In the genomic region with DNA sequence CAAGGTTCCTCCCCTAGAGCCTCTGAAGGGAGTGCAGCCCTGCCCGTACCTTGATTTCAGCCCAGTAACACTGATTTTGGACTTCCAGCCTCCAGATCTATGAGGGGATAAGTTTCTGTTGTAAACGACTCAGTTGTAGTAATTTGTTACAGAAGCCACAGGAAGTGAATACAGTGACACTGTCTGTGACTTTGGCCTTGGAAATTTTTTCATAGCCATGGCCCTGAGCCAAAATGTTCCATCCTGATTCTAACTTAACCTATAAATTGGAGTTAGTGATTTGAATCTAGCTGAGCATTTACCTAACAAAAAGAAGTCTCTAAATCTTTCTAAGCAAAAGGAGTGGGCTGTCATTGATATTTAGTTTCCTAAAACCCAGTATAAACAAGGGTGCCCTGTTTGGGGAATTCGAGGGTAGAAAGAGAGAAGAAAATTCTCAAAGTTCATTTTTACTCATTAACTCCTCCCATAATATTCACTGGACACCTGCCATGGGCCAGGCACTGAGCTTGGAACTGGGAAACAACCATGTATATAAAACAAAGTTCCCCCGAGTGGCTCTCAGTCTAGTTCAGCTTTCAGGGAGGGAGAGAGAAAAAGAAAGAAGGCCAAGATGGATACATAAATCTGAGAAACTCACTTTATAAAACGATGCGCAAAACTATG, we compare ENCODE assay signal across 18 cellular contexts.
DNase-seq lines count a peak whose midpoint lies in the region; ATAC-seq and TF ChIP-seq lines count a peak whose summit lies in the region.
"Had no signal": no experiment of that assay in that cellular context is flagged by ENCODE, and none has a peak within 500 bp of the region (broad histone marks: within the 10 kb centered on the region; RNA-seq: fewer than 3 reads in every experiment).

No MANE protein-coding gene starts in this region.

- H4K20me1 ChIP-seq in GM23338 (replicated peaks; ENCODE audit: insufficient read depth), result no peaks in the 10 kb centered on the region
- H4K20me1 ChIP-seq: BLaER1 had no signal

- H3K27ac Mint-ChIP-seq in GM23338, result peak overlapping the region; percentile 93
- H3K27ac Mint-ChIP-seq: memory B cell; stimulated activated naive B cell treated with anti-CD40 and anti-IgM and Interleukin-4, amounts not matched to agents 10 μg/mL and 1 μg/mL and 100 μg/mL, for 72 hours had no signal

- intact Hi-C loops in sciatic nerve (cut with DNase I), result no loop called here

- no peaks in the 10 kb centered on the region for H3K79me2 ChIP-seq in GM23338 (replicated peaks; ENCODE audit: insufficient read depth)
- H3K79me2 ChIP-seq in parathyroid adenoma, result no peaks in the 10 kb centered on the region

- H3K9ac ChIP-seq in SK-N-MC (ENCODE audit: insufficient read length), result no peak overlapping the region
- no peak overlapping the region for H3K9ac ChIP-seq in parathyroid adenoma
- H3K9ac ChIP-seq: BLaER1 had no signal

- H3K4me1 ChIP-seq in GM23338 (ENCODE audit: insufficient read depth), result peaks cover 30% of the 10 kb centered on the region
- peaks cover 30% of the 10 kb centered on the region for H3K4me1 ChIP-seq in parathyroid adenoma
- H3K4me1 ChIP-seq: BLaER1 had no signal

- H3K36me3 ChIP-seq in GM23338 (ENCODE audit: insufficient read depth) (no peaks in the 10 kb centered on the region), SK-N-MC (ENCODE audit: insufficient read depth, low read length) (no peaks in the 10 kb centered on the region), parathyroid adenoma (ENCODE audit: control insufficient read depth, insufficient read depth, low read length) (no peaks in the 10 kb centered on the region)
- H3K36me3 ChIP-seq: BLaER1 had no signal

- no peak overlapping the region; the same call in 2 of the 3 replicates for H3K4me3 Mint-ChIP-seq in GM23338
- H3K4me3 Mint-ChIP-seq: memory B cell; stimulated activated naive B cell treated with anti-CD40 and anti-IgM and Interleukin-4, amounts not matched to agents 10 μg/mL and 1 μg/mL and 100 μg/mL, for 72 hours had no signal

- H3K9me3 Mint-ChIP-seq in GM23338, result no peaks in the 10 kb centered on the region; the same call in 2 of the 3 replicates
- H3K9me3 Mint-ChIP-seq: stimulated activated naive B cell treated with anti-CD40 and anti-IgM and Interleukin-4, amounts not matched to agents 10 μg/mL and 1 μg/mL and 100 μg/mL, for 72 hours had no signal

- H2AFZ ChIP-seq in GM23338, result peak overlapping the region; percentile 21; the same call in 1 of the 2 replicates
- H2AFZ ChIP-seq in parathyroid adenoma, result peak overlapping the region; percentile 79

- peaks cover 10% of the 10 kb centered on the region for H3K27me3 Mint-ChIP-seq in GM23338 (ENCODE audit: insufficient read depth, low read depth, poor library complexity)

- H3K27ac ChIP-seq in GM23338 (ENCODE audit: low read depth) (peak overlapping the region; percentile 84), SK-N-MC (peak overlapping the region; percentile 72; the same call in 1 of the 2 replicates), parathyroid adenoma (peak overlapping the region; percentile 87)
- H3K27ac ChIP-seq: BLaER1 had no signal

- ATAC-seq in GM23338 (no peak), HG03139 (IDR thresholded peaks at IDR 0.05; ENCODE audit: unreplicated experiment) (no peak), sciatic nerve (no peak)
- ATAC-seq: stimulated activated naive B cell treated with anti-CD40 and anti-IgM and Interleukin-4, amounts not matched to agents 10 μg/mL and 1 μg/mL and 100 μg/mL, for 72 hours had no signal

- H3F3A ChIP-seq in GM23338 (replicated peaks; ENCODE audit: low read depth), result peaks cover 12% of the 10 kb centered on the region; the same call in 1 of the 2 replicates

- no peaks in the 10 kb centered on the region for H3K36me3 Mint-ChIP-seq in GM23338 (ENCODE audit: low read depth)
- H3K36me3 Mint-ChIP-seq: memory B cell; stimulated activated naive B cell treated with anti-CD40 and anti-IgM and Interleukin-4, amounts not matched to agents 10 μg/mL and 1 μg/mL and 100 μg/mL, for 72 hours had no signal

- no peak for DNase-seq in GM23338 (ENCODE audit: low spot score)
- no peak for DNase-seq in SK-N-MC (ENCODE audit: low read depth, low spot score)
- peak; percentile 17 for DNase-seq in fibroblast of pulmonary artery (ENCODE audit: low read depth)
- DNase-seq in NCI-H146 (lab: John Stamatoyannopoulos, UW), result no peak
- no peak for DNase-seq in NCI-H1436 treated with DMSO at 0.1 percent for 48 hours (lab: John Stamatoyannopoulos, UW)
- no peak for DNase-seq in sciatic nerve (ENCODE audit: low spot score)
- DNase-seq: activated CD4-positive, CD25-positive, alpha-beta regulatory T cell treated with anti-CD3 and anti-CD28 coated beads, Interleukin-2, amount 50 U/mL, for 72 hours; amniotic stem cell; effector CD4-positive, alpha-beta T cell; EL; NCI-H2081 treated with DMSO at 0.1 percent for 48 hours; NK-92 treated with Interleukin-12 subunit alpha and Interleukin-12 subunit beta, amount 100 ng/mL, for 24 hours; stimulated activated CD4-positive, alpha-beta T cell treated with anti-CD3 and anti-CD28 coated beads, Interleukin-2, amount 100 ng/mL, for 48 hours; stimulated activated naive B cell treated with anti-CD40 and anti-IgM and Interleukin-4, amounts not matched to agents 10 μg/mL and 1 μg/mL and 100 μg/mL, for 72 hours had no signal

- peaks cover 29% of the 10 kb centered on the region for H3K4me1 Mint-ChIP-seq in GM23338
- H3K4me1 Mint-ChIP-seq: memory B cell; stimulated activated naive B cell treated with anti-CD40 and anti-IgM and Interleukin-4, amounts not matched to agents 10 μg/mL and 1 μg/mL and 100 μg/mL, for 72 hours had no signal

- H3K4me3 ChIP-seq in GM23338 (no peak overlapping the region), SK-N-MC (peak overlapping the region; percentile 35), fibroblast of pulmonary artery (replicated peaks; ENCODE audit: low read depth, low read length) (no peak overlapping the region), parathyroid adenoma (ENCODE audit: low read depth, low read length) (no peak overlapping the region)
- H3K4me3 ChIP-seq: BLaER1 had no signal

- TF ChIP-seq CTCF in GM23338 (conservative IDR thresholded peaks at IDR 0.05; ENCODE audit: low read depth in 2 of 2), result no peak
- no peak for TF ChIP-seq CTCF in fibroblast of pulmonary artery (IDR thresholded peaks at IDR 0.05; ENCODE audit: low read length, missing control alignments)
- TF ChIP-seq CTCF in parathyroid adenoma (IDR thresholded peaks at IDR 0.05), result no peak

- H3K4me2 ChIP-seq in GM23338 (peak overlapping the region; percentile 42; the same call in 1 of the 2 replicates), parathyroid adenoma (ENCODE audit: low read length) (no peak overlapping the region)
- H3K4me2 ChIP-seq: BLaER1 had no signal

- no peaks in the 10 kb centered on the region for H3K9me2 ChIP-seq in GM23338 (ENCODE audit: insufficient read depth)

- H3K27me3 ChIP-seq in GM23338 (ENCODE audit: insufficient read depth) (no peaks in the 10 kb centered on the region), parathyroid adenoma (ENCODE audit: control insufficient read depth, insufficient read depth, low read length) (no peaks in the 10 kb centered on the region)
- H3K27me3 ChIP-seq: BLaER1 had no signal

- no peaks in the 10 kb centered on the region for H3K9me3 ChIP-seq in SK-N-MC (ENCODE audit: low read depth, low read length)
- H3K9me3 ChIP-seq in parathyroid adenoma (ENCODE audit: control insufficient read depth, low read length), result no peaks in the 10 kb centered on the region
- H3K9me3 ChIP-seq: BLaER1 had no signal

TF ChIP-seq in GM23338, 12 proteins besides CTCF, POLR2A, EP300 and RAD21 (continues in another document):
- TF ChIP-seq EZH2 (IDR thresholded peaks at IDR 0.05; ENCODE audit: low read depth, unreplicated experiment), result no peak
- no peak for TF ChIP-seq ZNF114 (CRISPR knock-in tag; IDR thresholded peaks at IDR 0.05)
- TF ChIP-seq JUNB (IDR thresholded peaks at IDR 0.05; ENCODE audit: unreplicated experiment), result no peak
- TF ChIP-seq CREB1 (CRISPR knock-in tag; IDR thresholded peaks at IDR 0.05; ENCODE audit: low read depth), result no peak
- TF ChIP-seq, protein P1, sequence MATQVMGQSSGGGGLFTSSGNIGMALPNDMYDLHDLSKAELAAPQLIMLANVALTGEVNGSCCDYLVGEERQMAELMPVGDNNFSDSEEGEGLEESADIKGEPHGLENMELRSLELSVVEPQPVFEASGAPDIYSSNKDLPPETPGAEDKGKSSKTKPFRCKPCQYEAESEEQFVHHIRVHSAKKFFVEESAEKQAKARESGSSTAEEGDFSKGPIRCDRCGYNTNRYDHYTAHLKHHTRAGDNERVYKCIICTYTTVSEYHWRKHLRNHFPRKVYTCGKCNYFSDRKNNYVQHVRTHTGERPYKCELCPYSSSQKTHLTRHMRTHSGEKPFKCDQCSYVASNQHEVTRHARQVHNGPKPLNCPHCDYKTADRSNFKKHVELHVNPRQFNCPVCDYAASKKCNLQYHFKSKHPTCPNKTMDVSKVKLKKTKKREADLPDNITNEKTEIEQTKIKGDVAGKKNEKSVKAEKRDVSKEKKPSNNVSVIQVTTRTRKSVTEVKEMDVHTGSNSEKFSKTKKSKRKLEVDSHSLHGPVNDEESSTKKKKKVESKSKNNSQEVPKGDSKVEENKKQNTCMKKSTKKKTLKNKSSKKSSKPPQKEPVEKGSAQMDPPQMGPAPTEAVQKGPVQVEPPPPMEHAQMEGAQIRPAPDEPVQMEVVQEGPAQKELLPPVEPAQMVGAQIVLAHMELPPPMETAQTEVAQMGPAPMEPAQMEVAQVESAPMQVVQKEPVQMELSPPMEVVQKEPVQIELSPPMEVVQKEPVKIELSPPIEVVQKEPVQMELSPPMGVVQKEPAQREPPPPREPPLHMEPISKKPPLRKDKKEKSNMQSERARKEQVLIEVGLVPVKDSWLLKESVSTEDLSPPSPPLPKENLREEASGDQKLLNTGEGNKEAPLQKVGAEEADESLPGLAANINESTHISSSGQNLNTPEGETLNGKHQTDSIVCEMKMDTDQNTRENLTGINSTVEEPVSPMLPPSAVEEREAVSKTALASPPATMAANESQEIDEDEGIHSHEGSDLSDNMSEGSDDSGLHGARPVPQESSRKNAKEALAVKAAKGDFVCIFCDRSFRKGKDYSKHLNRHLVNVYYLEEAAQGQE (IDR thresholded peaks at IDR 0.05; ENCODE audit: unreplicated experiment), result no peak
- TF ChIP-seq POLR2AphosphoS5 (IDR thresholded peaks at IDR 0.05; ENCODE audit: low read depth), result no peak
